12 cellular contexts compared by ENCODE assay signal in the genomic region with DNA sequence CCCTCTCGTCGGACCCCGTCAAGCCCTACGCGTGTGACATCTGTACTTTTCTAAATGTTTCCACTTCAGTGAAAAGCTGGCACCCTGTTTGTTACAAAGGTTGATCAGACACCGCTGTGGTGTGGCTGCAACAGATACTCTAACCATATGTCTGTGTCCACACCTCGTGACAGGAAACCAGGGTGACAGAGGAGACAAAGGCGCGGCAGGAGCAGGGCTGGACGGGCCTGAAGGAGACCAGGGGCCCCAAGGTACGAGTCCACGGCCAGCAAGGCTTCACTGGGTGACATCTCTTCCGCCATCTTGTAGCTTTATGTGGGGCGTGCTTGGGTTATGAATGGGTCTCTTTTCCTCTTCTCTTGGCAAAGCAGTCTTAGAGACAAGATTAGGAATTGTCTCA. TPM values are rescaled to one million over a fixed set of nuclear protein-coding genes. Genes with fewer than 3 reads are reported as not detected.
DNase-seq lines count a peak whose midpoint lies in the region; ATAC-seq and TF ChIP-seq lines count a peak whose summit lies in the region.
"Had no signal": no experiment of that assay in that cellular context is flagged by ENCODE, and none has a peak within 500 bp of the region (broad histone marks: within the 10 kb centered on the region; RNA-seq: fewer than 3 reads in every experiment).

No MANE protein-coding gene starts in this region.

- no peaks in the 10 kb centered on the region for H3K79me2 ChIP-seq in SK-N-SH (ENCODE audit: insufficient read depth)
- H3K79me2 ChIP-seq in OCI-LY7 (ENCODE audit: insufficient read depth, low read depth, low read length) = no peaks in the 10 kb centered on the region

- no TSS peak for BruUV-seq in OCI-LY7 (replicated peaks; lab: Mats Ljungman, UMichigan)

- no peaks in the 10 kb centered on the region for H3K9me2 ChIP-seq in SK-N-SH
- no peaks in the 10 kb centered on the region for H3K9me2 ChIP-seq in OCI-LY7 (ENCODE audit: insufficient read depth, low read length)

- H4K20me1 ChIP-seq in SK-N-SH (ENCODE audit: insufficient read depth) = no peaks in the 10 kb centered on the region
- H4K20me1 ChIP-seq in OCI-LY7 (ENCODE audit: insufficient read depth, low read length) = no peaks in the 10 kb centered on the region

- H3K27ac ChIP-seq in SK-N-SH (ENCODE audit: low read depth in 2 of 2, low read length in 1 of 2) (peak overlapping the region in 1 of 2 experiments; percentile 35; a peak in 1 of 4 replicates), OCI-LY7 (ENCODE audit: low read depth, low read length, poor library complexity, severe bottlenecking) (no peak overlapping the region), tibial artery (no peak overlapping the region)
- H3K27ac ChIP-seq: A549, left ventricle myocardium inferior had no signal

- H3F3A ChIP-seq in SK-N-SH (replicated peaks; ENCODE audit: insufficient read depth) = no peaks in the 10 kb centered on the region

- H3K4me1 Mint-ChIP-seq in stimulated activated memory B cell treated with anti-CD40 and anti-IgM and Interleukin-4, amounts not matched to agents 10 μg/mL and 1 μg/mL and 100 μg/mL, for 72 hours = peaks cover 49% of the 10 kb centered on the region
- H3K4me1 Mint-ChIP-seq in osteocyte (ENCODE audit: unreplicated experiment) = peaks cover 3% of the 10 kb centered on the region

- TF ChIP-seq CTCF in SK-N-SH (IDR thresholded peaks at IDR 0.05) (no peak), OCI-LY7 (conservative IDR thresholded peaks at IDR 0.05; ENCODE audit: low read length) (no peak), tibial artery (IDR thresholded peaks at IDR 0.05) (no peak), osteocyte (IDR thresholded peaks at IDR 0.05) (no peak)

- H3K4me3 ChIP-seq in SK-N-SH (ENCODE audit: low read depth in 2 of 2, low read length in 1 of 2) (no peak overlapping the region), OCI-LY7 (ENCODE audit: low read depth, low read length, poor library complexity, severe bottlenecking) (no peak overlapping the region), tibial artery (no peak overlapping the region)
- H3K4me3 ChIP-seq: A549, left ventricle myocardium inferior had no signal

- no peaks in the 10 kb centered on the region for H3K9me3 Mint-ChIP-seq in stimulated activated memory B cell treated with anti-CD40 and anti-IgM and Interleukin-4, amounts not matched to agents 10 μg/mL and 1 μg/mL and 100 μg/mL, for 72 hours
- H3K9me3 Mint-ChIP-seq in osteocyte (ENCODE audit: unreplicated experiment) = no peaks in the 10 kb centered on the region
- H3K9me3 Mint-ChIP-seq: H9; T-helper 1 cell treated with Interleukin-12 subunit alpha and Interleukin-12 subunit beta and Interleukin-4 antibody, amounts not matched to agents 30 μg/mL and 1 μg/mL, for 36 hours had no signal

- H3K4me2 ChIP-seq in SK-N-SH (no peak overlapping the region), OCI-LY7 (ENCODE audit: low read length) (peak overlapping the region; percentile 24; the same call in 1 of the 2 replicates)
- H3K4me2 ChIP-seq: A549 had no signal

- H3K36me3 Mint-ChIP-seq in stimulated activated memory B cell treated with anti-CD40 and anti-IgM and Interleukin-4, amounts not matched to agents 10 μg/mL and 1 μg/mL and 100 μg/mL, for 72 hours = peaks cover 12% of the 10 kb centered on the region
- peaks cover 2% of the 10 kb centered on the region for H3K36me3 Mint-ChIP-seq in osteocyte (ENCODE audit: unreplicated experiment)

- H3K27me3 ChIP-seq in SK-N-SH (ENCODE audit: insufficient read depth) (no peaks in the 10 kb centered on the region), tibial artery (peaks cover 0 to 39% of the 10 kb centered on the region in 2 donors)

- H3K4me1 ChIP-seq in SK-N-SH (ENCODE audit: control insufficient read depth in 1 of 2, insufficient read depth in 2 of 2, low read depth in 1 of 2, low read length in 1 of 2) (peaks cover 0 to 8% of the 10 kb centered on the region in 2 experiments; a peak in 1 of 4 replicates), OCI-LY7 (ENCODE audit: insufficient read depth, low read length, poor library complexity, severe bottlenecking) (peaks cover 8% of the 10 kb centered on the region), tibial artery (peaks cover 0 to 3% (median 0%) of the 10 kb centered on the region in 4 donors)
- H3K4me1 ChIP-seq: left ventricle myocardium inferior had no signal

- CTCF ChIA-PET in SK-N-SH (lab: Yijun Ruan, JAX) (interaction anchor here (0.6 to 1.4 kb wide), 4 partner anchors 9 to 339 kb away, joined by 3 to 4 read pairs (median 3); no protein-coding TSS in a partner anchor), OCI-LY7 (lab: Charles Lee; ENCODE audit: unreplicated experiment) (no interaction called here)

- POLR2A ChIA-PET in SK-N-SH (lab: Yijun Ruan, JAX) (no interaction called here), OCI-LY7 (lab: Charles Lee) (no interaction called here)

- H3K4me3 Mint-ChIP-seq in stimulated activated memory B cell treated with anti-CD40 and anti-IgM and Interleukin-4, amounts not matched to agents 10 μg/mL and 1 μg/mL and 100 μg/mL, for 72 hours = peak overlapping the region; percentile 58
- no peak overlapping the region for H3K4me3 Mint-ChIP-seq in osteocyte (ENCODE audit: unreplicated experiment)
- H3K4me3 Mint-ChIP-seq: H9; T-helper 1 cell treated with Interleukin-12 subunit alpha and Interleukin-12 subunit beta and Interleukin-4 antibody, amounts not matched to agents 30 μg/mL and 1 μg/mL, for 36 hours had no signal

- H3K27me3 Mint-ChIP-seq in stimulated activated memory B cell treated with anti-CD40 and anti-IgM and Interleukin-4, amounts not matched to agents 10 μg/mL and 1 μg/mL and 100 μg/mL, for 72 hours = no peaks in the 10 kb centered on the region
- H3K27me3 Mint-ChIP-seq in osteocyte (ENCODE audit: unreplicated experiment) = peaks cover 2% of the 10 kb centered on the region

- TF ChIP-seq EP300 in SK-N-SH (IDR thresholded peaks at IDR 0.05; ENCODE audit: borderline replicate concordance in 1 of 2, low read depth in 1 of 2, low read length in 1 of 2) = no peak

- H3K9ac ChIP-seq in SK-N-SH = no peak overlapping the region

- H2AFZ ChIP-seq in SK-N-SH (ENCODE audit: low read depth) (no peak overlapping the region), OCI-LY7 (ENCODE audit: low read length) (no peak overlapping the region)

- ATAC-seq in SK-N-SH treated with all-trans-retinoic acid at 6 μM for 48 hours (no peak), HG02884 (IDR thresholded peaks at IDR 0.05; ENCODE audit: unreplicated experiment) (peak; percentile 31)
- ATAC-seq in stimulated activated memory B cell treated with anti-CD40 and anti-IgM and Interleukin-4, amounts not matched to agents 10 μg/mL and 1 μg/mL and 100 μg/mL, for 72 hours = peak; percentile 87
- ATAC-seq: A549 had no signal

- intact Hi-C loops in OCI-LY7 (cut with micrococcal nuclease; ENCODE audit: unreplicated experiment) = no loop called here
- intact Hi-C loops in tibial artery (cut with DNase I; ENCODE audit: low total_unique reads) = no loop called here

- H3K27ac Mint-ChIP-seq in stimulated activated memory B cell treated with anti-CD40 and anti-IgM and Interleukin-4, amounts not matched to agents 10 μg/mL and 1 μg/mL and 100 μg/mL, for 72 hours = peak overlapping the region; percentile 93
- no peak overlapping the region for H3K27ac Mint-ChIP-seq in osteocyte (ENCODE audit: unreplicated experiment)
- H3K27ac Mint-ChIP-seq: H9; T-helper 1 cell treated with Interleukin-12 subunit alpha and Interleukin-12 subunit beta and Interleukin-4 antibody, amounts not matched to agents 30 μg/mL and 1 μg/mL, for 36 hours had no signal

- H3K9me3 ChIP-seq in SK-N-SH (no peaks in the 10 kb centered on the region), OCI-LY7 (ENCODE audit: low read length) (no peaks in the 10 kb centered on the region), tibial artery (no peaks in the 10 kb centered on the region)
- H3K9me3 ChIP-seq: A549, left ventricle myocardium inferior had no signal

- WGBS in SK-N-SH (ENCODE audit: low lambda C conversion rate) = 88% methylated on average over 14 of the region's 14 CpGs

- TF ChIP-seq RAD21 in SK-N-SH (IDR thresholded peaks at IDR 0.05; ENCODE audit: low read length) = no peak

- H3K36me3 ChIP-seq in SK-N-SH (replicated peaks in 1 of 2; ENCODE audit: control insufficient read depth in 1 of 2, insufficient read depth in 2 of 2, low read length in 1 of 2) = peaks cover 2 to 4% of the 10 kb centered on the region in 2 experiments
- no peaks in the 10 kb centered on the region for H3K36me3 ChIP-seq in OCI-LY7 (ENCODE audit: insufficient read depth, low read length)
- no peaks in the 10 kb centered on the region for H3K36me3 ChIP-seq in tibial artery
- H3K36me3 ChIP-seq: left ventricle myocardium inferior had no signal

- DNase-seq in SK-N-SH (peak; percentile 28), OCI-LY7 (ENCODE audit: low spot score) (no peak), tibial artery (no peak), osteocyte (ENCODE audit: extremely low spot score, unreplicated experiment) (no peak), occipital lobe (lab: John Stamatoyannopoulos, UW) (no peak)
- DNase-seq: H9, left ventricle myocardium inferior had no signal

TF ChIP-seq in SK-N-SH, 30 proteins besides CTCF, POLR2A, EP300 and RAD21 (continues in another document):
- no peak for TF ChIP-seq TAF1 (IDR thresholded peaks at IDR 0.05; ENCODE audit: borderline replicate concordance, low read depth, low read length)

RNA-seq across cellular contexts. Expression of a gene that starts 21.7 kb away (rescaled TPM):
- 1.3 and 2.5 TPM in 2 replicates for polyA plus RNA-seq in SK-N-SH (2012; rRNA removed)
- 1.2 and 1.7 TPM in 2 replicates for polyA plus RNA-seq in SK-N-SH (2012; cell fraction: cytosol; rRNA removed)
- 6.2 and 7.8 TPM in 2 replicates for polyA plus RNA-seq in SK-N-SH (2012; cell fraction: nucleus; rRNA removed)
- 1.0 and 1.7 TPM in 2 replicates for total RNA-seq in OCI-LY7 (2014; rRNA removed; shearing (Covaris generic))
- 5.2 and 6.1 TPM in 2 replicates for total RNA-seq in OCI-LY7 (2022)
- total RNA-seq in osteocyte = 1.7 and 1.8 TPM in 2 replicates
- 37.1 TPM for total RNA-seq in occipital lobe

RNA-seq across cellular contexts. Expression of a gene that starts 23.1 kb away (rescaled TPM):
- polyA plus RNA-seq in SK-N-SH (2012; rRNA removed) = 10.1 and 11.2 TPM in 2 replicates
- 14.5 and 14.6 TPM in 2 replicates for polyA plus RNA-seq in SK-N-SH (2012; cell fraction: cytosol; rRNA removed)
- 8.8 and 12.4 TPM in 2 replicates for polyA plus RNA-seq in SK-N-SH (2012; cell fraction: nucleus; rRNA removed)
- 9.5 and 10.0 TPM in 2 replicates for total RNA-seq in OCI-LY7 (2014; rRNA removed; shearing (Covaris generic))
- total RNA-seq in OCI-LY7 (2022) = 8.7 and 9.2 TPM in 2 replicates
- 12.2 and 12.8 TPM in 2 replicates for total RNA-seq in osteocyte
- total RNA-seq in occipital lobe = 12.3 TPM

RNA-seq across cellular contexts. Expression of a gene that starts 33.9 kb away (rescaled TPM):
- polyA plus RNA-seq in SK-N-SH (2012; rRNA removed) = 52.9 and 60.8 TPM in 2 replicates
- 25.9 and 35.3 TPM in 2 replicates for polyA plus RNA-seq in SK-N-SH (2012; cell fraction: cytosol; rRNA removed)
- polyA plus RNA-seq in SK-N-SH (2012; cell fraction: nucleus; rRNA removed) = 96.1 and 137 TPM in 2 replicates
- total RNA-seq in OCI-LY7 (2014; rRNA removed; shearing (Covaris generic)) = 64.8 and 75.6 TPM in 2 replicates
- 66.2 and 69.9 TPM in 2 replicates for total RNA-seq in OCI-LY7 (2022)
- total RNA-seq in osteocyte = 47.2 and 48.9 TPM in 2 replicates
- 21.5 TPM for total RNA-seq in occipital lobe

RNA-seq across cellular contexts. Expression of a gene that starts 42.2 kb away (rescaled TPM):
- polyA plus RNA-seq in SK-N-SH (2012; rRNA removed) = 20.0 and 22.0 TPM in 2 replicates
- polyA plus RNA-seq in SK-N-SH (2012; cell fraction: cytosol; rRNA removed) = 18.2 and 20.7 TPM in 2 replicates
- 22.9 and 26.5 TPM in 2 replicates for polyA plus RNA-seq in SK-N-SH (2012; cell fraction: nucleus; rRNA removed)
- total RNA-seq in OCI-LY7 (2014; rRNA removed; shearing (Covaris generic)) = 22.2 and 25.1 TPM in 2 replicates
- 19.9 and 22.6 TPM in 2 replicates for total RNA-seq in OCI-LY7 (2022)
- total RNA-seq in osteocyte = 11.2 and 11.4 TPM in 2 replicates
- 20.1 TPM for total RNA-seq in occipital lobe
